12 cellular contexts compared by ENCODE assay signal in genomic region chr7:54542920-54543539, GRCh38. TPM values are rescaled to one million over a fixed set of nuclear protein-coding genes. Genes with fewer than 3 reads are reported as not detected.
DNase-seq lines count a peak whose midpoint lies in the region; ATAC-seq and TF ChIP-seq lines count a peak whose summit lies in the region.
"Had no signal": no experiment of that assay in that cellular context is flagged by ENCODE, and none has a peak within 500 bp of the region (broad histone marks: within the 10 kb centered on the region; RNA-seq: fewer than 3 reads in every experiment).

No MANE protein-coding gene starts in this region.

- ATAC-seq in WTC11: peak; percentile 14
- no peak for ATAC-seq in GM18511 (IDR thresholded peaks at IDR 0.05; ENCODE audit: unreplicated experiment)
- no peak for ATAC-seq in HG03135 (IDR thresholded peaks at IDR 0.05; ENCODE audit: unreplicated experiment)

- no peaks in the 10 kb centered on the region for H3K36me3 Mint-ChIP-seq in WTC11
- H3K36me3 Mint-ChIP-seq in activated CD4-positive, alpha-beta T cell treated with anti-CD3 and anti-CD28 coated beads, Interleukin-2, amount 10 ng/mL, durations not matched to agents 7 days and 5 days (ENCODE audit: low read depth): no peaks in the 10 kb centered on the region

- TF ChIP-seq CTCF in WTC11 (IDR thresholded peaks at IDR 0.05): no peak

- intact Hi-C loops in posterior cingulate gyrus (cut with DNase I): loop anchor here (10.0 kb wide), 1 partner anchor 122 kb away; no protein-coding TSS in a partner anchor

- CTCF ChIA-PET in WTC11 (lab: Charles Lee): no interaction called here
- CTCF ChIA-PET in activated CD4-positive, alpha-beta T cell treated with anti-CD3 and anti-CD28 coated beads, Interleukin-2, amount 10 ng/mL, durations not matched to agents 7 days and 5 days (lab: Charles Lee): no interaction called here

- peaks cover 27% of the 10 kb centered on the region for H3K4me1 Mint-ChIP-seq in WTC11
- no peaks in the 10 kb centered on the region for H3K4me1 Mint-ChIP-seq in activated CD4-positive, alpha-beta T cell treated with anti-CD3 and anti-CD28 coated beads, Interleukin-2, amount 10 ng/mL, durations not matched to agents 7 days and 5 days

- in situ Hi-C loops in ACHN (cut with HindIII; ENCODE audit: low pct_ligation_motif_present, low pct_unique_long_range_greater_than_20kb, low sequenced_read_pairs): no loop called here

- H3K27me3 Mint-ChIP-seq in WTC11 (ENCODE audit: low read depth): peaks cover 71% of the 10 kb centered on the region
- peaks cover 35% of the 10 kb centered on the region for H3K27me3 Mint-ChIP-seq in activated CD4-positive, alpha-beta T cell treated with anti-CD3 and anti-CD28 coated beads, Interleukin-2, amount 10 ng/mL, durations not matched to agents 7 days and 5 days

- H3K4me3 ChIP-seq in iPS-20b (ENCODE audit: low read length): peak overlapping the region; percentile 85
- H3K4me3 ChIP-seq: BLaER1 treated with 17β-estradiol and CSF1 and Interleukin-3, amounts not matched to agents 10 nM and 100 nM had no signal

- peaks cover 79% of the 10 kb centered on the region for H3K27me3 ChIP-seq in iPS-20b (ENCODE audit: insufficient read depth, low read length)

- H3K9me3 Mint-ChIP-seq in WTC11: no peaks in the 10 kb centered on the region
- H3K9me3 Mint-ChIP-seq in activated CD4-positive, alpha-beta T cell treated with anti-CD3 and anti-CD28 coated beads, Interleukin-2, amount 10 ng/mL, durations not matched to agents 7 days and 5 days: no peaks in the 10 kb centered on the region

- H3K9ac ChIP-seq in iPS-20b (ENCODE audit: low read depth, low read length): no peak overlapping the region
- H3K9ac ChIP-seq: BLaER1 treated with 17β-estradiol and CSF1 and Interleukin-3, amounts not matched to agents 10 nM and 100 nM had no signal

- peaks cover 19% of the 10 kb centered on the region for H3K4me1 ChIP-seq in iPS-20b (ENCODE audit: insufficient read depth, low read length)
- H3K4me1 ChIP-seq: BLaER1 treated with 17β-estradiol and CSF1 and Interleukin-3, amounts not matched to agents 10 nM and 100 nM had no signal

- peak overlapping the region; percentile 82 for H3K4me3 Mint-ChIP-seq in WTC11
- no peak overlapping the region for H3K4me3 Mint-ChIP-seq in activated CD4-positive, alpha-beta T cell treated with anti-CD3 and anti-CD28 coated beads, Interleukin-2, amount 10 ng/mL, durations not matched to agents 7 days and 5 days
- H3K4me3 Mint-ChIP-seq: activated naive CD8-positive, alpha-beta T cell had no signal

- DNase-seq in ACHN: peak; percentile 57
- peak; percentile 45 for DNase-seq in LHCN-M2 (ENCODE audit: low read depth)
- peak; percentile 38 for DNase-seq in WTC11 (ENCODE audit: low spot score)
- DNase-seq in posterior cingulate gyrus: no peak
- DNase-seq in activated CD4-positive, alpha-beta T cell treated with anti-CD3 and anti-CD28 coated beads, Interleukin-2, amount 10 ng/mL, durations not matched to agents 7 days and 5 days: no peak
- DNase-seq: T-helper 9 cell had no signal

- no peak overlapping the region for H3K27ac ChIP-seq in iPS-20b (ENCODE audit: low read length)
- H3K27ac ChIP-seq: BLaER1 treated with 17β-estradiol and CSF1 and Interleukin-3, amounts not matched to agents 10 nM and 100 nM; suprapubic skin had no signal

- H3K36me3 ChIP-seq in iPS-20b (ENCODE audit: insufficient read depth, low read depth, low read length): no peaks in the 10 kb centered on the region
- H3K36me3 ChIP-seq: BLaER1 treated with 17β-estradiol and CSF1 and Interleukin-3, amounts not matched to agents 10 nM and 100 nM; suprapubic skin had no signal

- POLR2A ChIA-PET in WTC11 (lab: Charles Lee): no interaction called here
- POLR2A ChIA-PET in activated CD4-positive, alpha-beta T cell treated with anti-CD3 and anti-CD28 coated beads, Interleukin-2, amount 10 ng/mL, durations not matched to agents 7 days and 5 days (lab: Charles Lee): no interaction called here

- H3K9me3 ChIP-seq in iPS-20b (ENCODE audit: insufficient read depth, low read depth, low read length): no peaks in the 10 kb centered on the region
- H3K9me3 ChIP-seq: suprapubic skin had no signal

- H3K27ac Mint-ChIP-seq in WTC11: no peak overlapping the region
- H3K27ac Mint-ChIP-seq in activated CD4-positive, alpha-beta T cell treated with anti-CD3 and anti-CD28 coated beads, Interleukin-2, amount 10 ng/mL, durations not matched to agents 7 days and 5 days: no peak overlapping the region
- H3K27ac Mint-ChIP-seq: activated naive CD8-positive, alpha-beta T cell had no signal

TF ChIP-seq in WTC11, 78 proteins besides CTCF, POLR2A, EP300 and RAD21:
- TF ChIP-seq GRHL2 (CRISPR knock-in tag; IDR thresholded peaks at IDR 0.05; ENCODE audit: insufficient replicate concordance, severe bottlenecking) (no peak), MXD4 (CRISPR knock-in tag; IDR thresholded peaks at IDR 0.05; ENCODE audit: borderline replicate concordance) (no peak), ERG (CRISPR knock-in tag; IDR thresholded peaks at IDR 0.05) (no peak), IRF2 (CRISPR knock-in tag; IDR thresholded peaks at IDR 0.05; ENCODE audit: borderline replicate concordance, low read depth) (no peak), ZMAT4 (CRISPR knock-in tag; IDR thresholded peaks at IDR 0.05) (no peak), E2F4 (CRISPR knock-in tag; IDR thresholded peaks at IDR 0.05; ENCODE audit: borderline replicate concordance, low read depth) (no peak), EMX1 (CRISPR knock-in tag; IDR thresholded peaks at IDR 0.05) (no peak), ZBTB43 (CRISPR knock-in tag; IDR thresholded peaks at IDR 0.05) (no peak), TP53 (CRISPR knock-in tag; IDR thresholded peaks at IDR 0.05) (no peak), ZNF671 (CRISPR knock-in tag; IDR thresholded peaks at IDR 0.05) (no peak)

RNA-seq across cellular contexts. Expression of gene VSTM2A, which starts 0.9 kb away (rescaled TPM):
- total RNA-seq in LHCN-M2 (2014; rRNA removed) (not detected in 2 replicates), WTC11 (2021) (0.57 to 2.0 TPM (median 0.98 TPM) in 3 replicates)
- polyA plus RNA-seq in LHCN-M2 (2012): not detected
- not detected for total RNA-seq in activated CD4-positive, alpha-beta T cell treated with anti-CD3 and anti-CD28 coated beads, Interleukin-2, amount 10 ng/mL, durations not matched to agents 7 days and 5 days

Comparison
In these comparisons a context has a peak if more than half of its experiments do, and no peak if none do; other contexts are left out.
1. DNase-seq: peak in ACHN (single experiment), LHCN-M2 (single experiment) and WTC11 (single experiment); none in posterior cingulate gyrus (0 of 10) and activated CD4-positive, alpha-beta T cell treated with anti-CD3 and anti-CD28 coated beads, Interleukin-2, amount 10 ng/mL, durations not matched to agents 7 days and 5 days (single experiment).